ENCODE assay signal across 9 cellular contexts in the genomic region with DNA sequence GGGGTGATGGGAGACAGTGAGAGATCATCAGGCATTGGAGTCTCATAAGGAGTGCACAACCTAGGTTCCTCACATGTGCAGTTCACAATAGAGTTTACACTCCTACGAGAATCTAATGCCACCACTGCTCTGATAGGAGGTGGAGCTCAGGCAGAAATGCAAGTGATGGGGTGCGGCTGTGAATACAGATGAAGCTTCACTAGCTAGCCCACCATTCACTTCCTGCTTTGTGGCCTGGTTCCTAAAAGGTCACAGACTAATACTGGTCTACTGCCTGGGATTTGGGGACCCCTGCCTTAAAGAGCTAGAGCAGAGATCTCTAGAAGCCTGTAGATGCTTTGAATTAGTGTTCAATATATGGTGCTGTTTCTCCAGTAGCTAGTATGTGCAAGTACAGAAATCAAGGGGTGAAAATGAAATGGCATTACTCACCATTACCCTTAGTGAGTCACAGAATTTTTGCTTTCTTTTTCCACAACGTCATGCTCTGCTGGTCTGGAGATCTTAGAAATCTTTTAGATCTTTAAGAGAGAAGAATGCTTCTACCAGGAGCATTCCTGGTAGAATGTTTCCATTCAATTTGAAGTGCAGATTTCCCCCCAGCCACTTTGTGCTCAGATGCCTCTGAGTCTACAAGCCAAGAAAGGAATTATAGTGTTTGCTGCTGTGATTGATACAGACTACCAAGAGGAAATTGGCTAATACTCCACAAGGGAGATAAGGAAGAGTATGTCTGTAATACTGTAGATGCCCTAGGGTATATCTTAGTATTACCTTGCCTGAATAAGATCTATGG.
A peak's percentile ranks its signal among the peaks of the same experiment; 100 is the strongest.
DNase-seq lines count a peak whose midpoint lies in the region; ATAC-seq and TF ChIP-seq lines count a peak whose summit lies in the region.
"Had no signal": no experiment of that assay in that cellular context is flagged by ENCODE, and none has a peak within 500 bp of the region (broad histone marks: within the 10 kb centered on the region; RNA-seq: fewer than 3 reads in every experiment).

No MANE protein-coding gene starts in this region.

- peak; percentile 97 for ATAC-seq in HG02610 (IDR thresholded peaks at IDR 0.05; ENCODE audit: unreplicated experiment)
- no peak for ATAC-seq in GM21723 (IDR thresholded peaks at IDR 0.05; ENCODE audit: unreplicated experiment)

- in situ Hi-C loops in GM13977 (cut with MboI; ENCODE audit: low pct_unique_long_range_greater_than_20kb, low sequenced_read_pairs, unreplicated experiment) = no loop called here

- TF ChIP-seq CTCF in GM13977 (IDR thresholded peaks at IDR 0.05; ENCODE audit: extremely low read depth, insufficient read depth, missing control alignments) = no peak

- peak; percentile 22 for DNase-seq in GM13977 (ENCODE audit: low spot score)
- peak; percentile 57 for DNase-seq in OCI-M1 (lab: John Stamatoyannopoulos, UW)
- peak; percentile 91 for DNase-seq in iris pigment epithelial cell (ENCODE audit: low read depth)
- DNase-seq in hippocampal formation (lab: John Stamatoyannopoulos, UW) = no peak
- no peak for DNase-seq in activated CD4-positive, alpha-beta T cell treated with anti-CD3 and anti-CD28 coated beads, Interleukin-2, amount 50 U/mL, for 4 hours
- DNase-seq in NCI-H2196 (lab: John Stamatoyannopoulos, UW; ENCODE audit: unreplicated experiment) = no peak
- DNase-seq: NCI-H510A had no signal

Comparison
In these comparisons a context has a peak if more than half of its experiments do, and no peak if none do; other contexts are left out.
1. DNase-seq: peak in GM13977 (single experiment), OCI-M1 (single experiment) and iris pigment epithelial cell (single experiment); none in hippocampal formation (0 of 2), activated CD4-positive, alpha-beta T cell treated with anti-CD3 and anti-CD28 coated beads, Interleukin-2, amount 50 U/mL, for 4 hours (0 of 2) and NCI-H2196 (single experiment).